In the genomic region with DNA sequence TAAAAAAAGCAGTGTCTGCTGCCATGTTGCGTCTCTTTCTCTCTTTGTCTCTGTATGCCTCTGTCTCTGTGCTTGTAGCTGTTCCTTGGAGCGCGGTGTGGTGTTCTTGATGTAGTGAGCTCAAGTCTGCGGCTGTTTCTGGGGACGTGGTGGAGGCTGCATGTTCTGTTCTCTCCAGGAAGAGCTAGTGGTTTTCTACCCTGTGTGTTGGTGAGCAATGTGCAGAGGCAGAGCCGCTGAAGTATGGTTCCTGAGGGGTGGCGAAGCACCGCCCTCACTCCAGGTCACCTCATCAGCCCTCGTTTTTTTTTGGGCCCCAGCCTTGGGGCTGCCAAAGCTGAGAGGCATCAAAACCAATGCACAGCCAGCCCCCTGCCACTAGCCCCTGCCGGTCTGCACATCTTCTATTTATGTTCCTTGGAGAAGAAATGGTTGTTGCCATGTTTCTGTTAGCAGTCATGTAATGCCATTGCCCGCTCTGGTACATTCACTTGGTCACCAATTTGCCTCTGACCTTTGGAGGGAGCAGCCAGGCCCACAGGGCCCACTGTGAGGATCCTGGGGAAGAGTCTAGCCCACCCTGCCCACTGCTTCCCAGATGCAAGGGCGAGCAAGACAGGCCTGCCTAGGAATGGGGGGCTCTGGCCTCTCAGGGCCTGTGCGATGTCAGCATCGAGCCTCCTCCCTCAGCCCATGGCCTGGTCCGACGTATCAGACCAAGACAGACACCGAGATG, we compare ENCODE assay signal across 10 cellular contexts. TPM values are rescaled to one million over a fixed set of nuclear protein-coding genes. Genes with fewer than 3 reads are reported as not detected.
DNase-seq lines count a peak whose midpoint lies in the region; ATAC-seq, FAIRE-seq and TF ChIP-seq lines count a peak whose summit lies in the region.
"Had no signal": no experiment of that assay in that cellular context is flagged by ENCODE, and none has a peak within 500 bp of the region (broad histone marks: within the 10 kb centered on the region; RNA-seq: fewer than 3 reads in every experiment).

No MANE protein-coding gene starts in this region.

- H3K9me2 ChIP-seq in GM23338 (ENCODE audit: insufficient read depth) = no peaks in the 10 kb centered on the region

- FAIRE-seq in RCC 7860 (lab: Jason Lieb, UNC) = no peak

- H3K4me3 ChIP-seq in GM23338 = no peak overlapping the region

- H3F3A ChIP-seq in GM23338 (replicated peaks; ENCODE audit: low read depth) = peaks cover 83% of the 10 kb centered on the region

- no peak overlapping the region for H3K27ac Mint-ChIP-seq in GM23338
- peak overlapping the region; percentile 97 for H3K27ac Mint-ChIP-seq in activated CD8-positive, alpha-beta T cell treated with anti-CD3 and anti-CD28 coated beads for 36 hours
- peak overlapping the region; percentile 90 to 100 for H3K27ac Mint-ChIP-seq in effector memory CD8-positive, alpha-beta T cell

- H3K9me3 Mint-ChIP-seq in GM23338 = no peaks in the 10 kb centered on the region
- no peaks in the 10 kb centered on the region for H3K9me3 Mint-ChIP-seq in activated CD8-positive, alpha-beta T cell treated with anti-CD3 and anti-CD28 coated beads for 36 hours
- H3K9me3 Mint-ChIP-seq in effector memory CD8-positive, alpha-beta T cell = no peaks in the 10 kb centered on the region

- peaks cover 66% of the 10 kb centered on the region for H3K79me2 ChIP-seq in GM23338 (replicated peaks; ENCODE audit: insufficient read depth)

- H3K36me3 ChIP-seq in GM23338 (ENCODE audit: insufficient read depth) = peaks cover 98% of the 10 kb centered on the region

- ATAC-seq in GM23338 = no peak
- ATAC-seq in activated CD8-positive, alpha-beta T cell treated with anti-CD3 and anti-CD28 coated beads for 36 hours = peak; percentile 84
- peak; percentile 86 for ATAC-seq in effector memory CD8-positive, alpha-beta T cell (replicated peaks)
- ATAC-seq in foreskin keratinocyte = no peak

- peak overlapping the region; percentile 50; the same call in 1 of the 2 replicates for H3K27ac ChIP-seq in GM23338 (ENCODE audit: low read depth)
- H3K27ac ChIP-seq in foreskin keratinocyte = no peak overlapping the region

- POLR2A ChIA-PET in activated CD8-positive, alpha-beta T cell treated with anti-CD3 and anti-CD28 coated beads for 36 hours (lab: Charles Lee) = interaction anchor here (0.6 to 4.0 kb wide), 13 partner anchors 8 to 109 kb away, joined by 3 to 24 read pairs (median 4); a partner anchor contains a TSS

- no peak overlapping the region for H3K4me2 ChIP-seq in GM23338

- peaks cover 15% of the 10 kb centered on the region for H3K4me1 Mint-ChIP-seq in GM23338
- peaks cover 83% of the 10 kb centered on the region for H3K4me1 Mint-ChIP-seq in activated CD8-positive, alpha-beta T cell treated with anti-CD3 and anti-CD28 coated beads for 36 hours (ENCODE audit: low read depth)
- peaks cover 52% of the 10 kb centered on the region in 2 donors for H3K4me1 Mint-ChIP-seq in effector memory CD8-positive, alpha-beta T cell (ENCODE audit: low read depth in 2 of 2)

- peaks cover 63% of the 10 kb centered on the region for H4K20me1 ChIP-seq in GM23338 (replicated peaks; ENCODE audit: insufficient read depth)

- H2AFZ ChIP-seq in GM23338 = no peak overlapping the region

- no peaks in the 10 kb centered on the region for H3K27me3 ChIP-seq in GM23338 (ENCODE audit: insufficient read depth)
- H3K27me3 ChIP-seq in foreskin keratinocyte = no peaks in the 10 kb centered on the region

- DNase-seq in GM23338 (ENCODE audit: low spot score) (no peak), foreskin keratinocyte (no peak), RCC 7860 (ENCODE audit: low spot score) (no peak), NCI-H774 (lab: John Stamatoyannopoulos, UW) (no peak), NCI-H2171 (lab: John Stamatoyannopoulos, UW) (no peak)
- peak; percentile 86 for DNase-seq in activated CD8-positive, alpha-beta T cell treated with anti-CD3 and anti-CD28 coated beads for 36 hours
- peak; percentile 51 to 57 (median 56) for DNase-seq in effector memory CD8-positive, alpha-beta T cell
- DNase-seq in stimulated activated CD4-positive, alpha-beta T cell treated with anti-CD3 and anti-CD28 coated beads, TNF-alpha, amount 100 ng/mL, for 24 hours (ENCODE audit: low read depth in 3 of 3) = peak in 2 of 3 experiments; percentile 23 to 47
- DNase-seq: mammary epithelial cell, NCI-H748 treated with DMSO at 0.1 percent for 48 hours had no signal

- no peak overlapping the region; the same call in 2 of the 3 replicates for H3K4me3 Mint-ChIP-seq in GM23338
- peak overlapping the region; percentile 64 for H3K4me3 Mint-ChIP-seq in activated CD8-positive, alpha-beta T cell treated with anti-CD3 and anti-CD28 coated beads for 36 hours
- peak overlapping the region; percentile 47 to 77 for H3K4me3 Mint-ChIP-seq in effector memory CD8-positive, alpha-beta T cell

- peaks cover 100% of the 10 kb centered on the region for H3K36me3 Mint-ChIP-seq in GM23338 (ENCODE audit: low read depth)
- H3K36me3 Mint-ChIP-seq in activated CD8-positive, alpha-beta T cell treated with anti-CD3 and anti-CD28 coated beads for 36 hours (ENCODE audit: low read depth) = peaks cover 91% of the 10 kb centered on the region
- H3K36me3 Mint-ChIP-seq in effector memory CD8-positive, alpha-beta T cell (ENCODE audit: insufficient read depth) = peaks cover 100% of the 10 kb centered on the region

- CTCF ChIA-PET in activated CD8-positive, alpha-beta T cell treated with anti-CD3 and anti-CD28 coated beads for 36 hours (lab: Charles Lee) = interaction anchor here (0.8 to 1.0 kb wide), 3 partner anchors 21 to 111 kb away, joined by 3 read pairs; no protein-coding TSS in a partner anchor

- TF ChIP-seq CTCF in GM23338 (conservative IDR thresholded peaks at IDR 0.05; ENCODE audit: low read depth in 2 of 2) (no peak), foreskin keratinocyte (conservative IDR thresholded peaks at IDR 0.05) (no peak)
- TF ChIP-seq CTCF in activated CD8-positive, alpha-beta T cell treated with anti-CD3 and anti-CD28 coated beads for 36 hours (IDR thresholded peaks at IDR 0.05) = no peak

- peaks cover 19% of the 10 kb centered on the region for H3K27me3 Mint-ChIP-seq in GM23338 (ENCODE audit: insufficient read depth, low read depth, poor library complexity)
- H3K27me3 Mint-ChIP-seq in activated CD8-positive, alpha-beta T cell treated with anti-CD3 and anti-CD28 coated beads for 36 hours = no peaks in the 10 kb centered on the region
- H3K27me3 Mint-ChIP-seq in effector memory CD8-positive, alpha-beta T cell = no peaks in the 10 kb centered on the region

- H3K4me1 ChIP-seq in GM23338 (ENCODE audit: insufficient read depth) (no peaks in the 10 kb centered on the region), foreskin keratinocyte (peaks cover 18% of the 10 kb centered on the region)

- intact Hi-C loops in activated CD8-positive, alpha-beta T cell treated with anti-CD3 and anti-CD28 coated beads for 36 hours (cut with micrococcal nuclease) = loop anchor here (10.0 kb wide), 1 partner anchor 108 kb away; no protein-coding TSS in a partner anchor

TF ChIP-seq in GM23338, 12 proteins besides CTCF, POLR2A, EP300 and RAD21 (continues in another document):
- TF ChIP-seq ZNF114 (CRISPR knock-in tag; IDR thresholded peaks at IDR 0.05) (no peak), CREB1 (CRISPR knock-in tag; IDR thresholded peaks at IDR 0.05; ENCODE audit: low read depth) (no peak)

RNA-seq across cellular contexts. Expression of a gene that starts 7.2 kb away (rescaled TPM):
- total RNA-seq in GM23338 (2014; rRNA removed; shearing (Covaris generic)) = 491 and 580 TPM in 2 replicates
- polyA plus RNA-seq in GM23338 (2016; fragmentation: Nextera tagmentation; extraction: Ambion mirVana) (664 and 836 TPM in 2 replicates), foreskin keratinocyte (268 and 317 TPM in 2 replicates)
- 100 to 1,000 TPM; 747 to 761 TPM for total RNA-seq in activated CD8-positive, alpha-beta T cell treated with anti-CD3 and anti-CD28 coated beads for 36 hours
- 344 and 388 TPM in 2 replicates for total RNA-seq in foreskin keratinocyte

RNA-seq across cellular contexts. Expression of a gene that starts 11.0 kb away (rescaled TPM):
- total RNA-seq in GM23338 (2014; rRNA removed; shearing (Covaris generic)) = 66.2 and 79.9 TPM in 2 replicates
- polyA plus RNA-seq in GM23338 (2016; fragmentation: Nextera tagmentation; extraction: Ambion mirVana) = 186 and 193 TPM in 2 replicates
- 100 to 1,000 TPM; 125 to 128 TPM for total RNA-seq in activated CD8-positive, alpha-beta T cell treated with anti-CD3 and anti-CD28 coated beads for 36 hours
- total RNA-seq in foreskin keratinocyte = 51.5 and 64.9 TPM in 2 replicates
- polyA plus RNA-seq in foreskin keratinocyte = 114 and 121 TPM in 2 replicates

RNA-seq across cellular contexts. Expression of a gene that starts 29.9 kb away (rescaled TPM):
- 0.87 TPM in 1 of 2 replicates, not detected in the other for total RNA-seq in GM23338 (2014; rRNA removed; shearing (Covaris generic))
- not detected in 2 replicates for polyA plus RNA-seq in GM23338 (2016; fragmentation: Nextera tagmentation; extraction: Ambion mirVana)
- total RNA-seq in activated CD8-positive, alpha-beta T cell treated with anti-CD3 and anti-CD28 coated beads for 36 hours = under 1 TPM; 0.29 to 0.72 TPM
- 0.20 TPM in 1 of 2 replicates, not detected in the other for total RNA-seq in foreskin keratinocyte
- polyA plus RNA-seq in foreskin keratinocyte = 0.24 TPM in 1 of 2 replicates, not detected in the other

RNA-seq across cellular contexts. Expression of a gene that starts 35.5 kb away (rescaled TPM):
- 11.2 and 22.4 TPM in 2 replicates for total RNA-seq in GM23338 (2014; rRNA removed; shearing (Covaris generic))
- polyA plus RNA-seq in GM23338 (2016; fragmentation: Nextera tagmentation; extraction: Ambion mirVana) = 19.4 and 21.4 TPM in 2 replicates
- 10 to 100 TPM; 85.5 to 87.7 TPM for total RNA-seq in activated CD8-positive, alpha-beta T cell treated with anti-CD3 and anti-CD28 coated beads for 36 hours
- 8.3 and 8.7 TPM in 2 replicates for total RNA-seq in foreskin keratinocyte
- 6.2 and 6.5 TPM in 2 replicates for polyA plus RNA-seq in foreskin keratinocyte

RNA-seq across cellular contexts. Expression of a gene that starts 53.6 kb away (rescaled TPM):
- 2.4 TPM in 1 of 2 replicates, not detected in the other for total RNA-seq in GM23338 (2014; rRNA removed; shearing (Covaris generic))
- polyA plus RNA-seq in GM23338 (2016; fragmentation: Nextera tagmentation; extraction: Ambion mirVana) (6.6 and 8.6 TPM in 2 replicates), foreskin keratinocyte (687 and 1,622 TPM in 2 replicates)
- not detected for total RNA-seq in activated CD8-positive, alpha-beta T cell treated with anti-CD3 and anti-CD28 coated beads for 36 hours
- 407 and 889 TPM in 2 replicates for total RNA-seq in foreskin keratinocyte

Comparison
In these comparisons a context has a peak if more than half of its experiments do, and no peak if none do; other contexts are left out.
1. ATAC-seq: peak in activated CD8-positive, alpha-beta T cell treated with anti-CD3 and anti-CD28 coated beads for 36 hours (single experiment) and effector memory CD8-positive, alpha-beta T cell (single experiment); none in GM23338 (single experiment) and foreskin keratinocyte (single experiment).
2. DNase-seq: peak in activated CD8-positive, alpha-beta T cell treated with anti-CD3 and anti-CD28 coated beads for 36 hours (single experiment), effector memory CD8-positive, alpha-beta T cell (3 of 3) and stimulated activated CD4-positive, alpha-beta T cell treated with anti-CD3 and anti-CD28 coated beads, TNF-alpha, amount 100 ng/mL, for 24 hours (2 of 3); none in GM23338 (single experiment), foreskin keratinocyte (0 of 2), RCC 7860 (single experiment), NCI-H774 (single experiment) and NCI-H2171 (single experiment).